Comparison of ENCODE assay signal across 19 cellular contexts in the genomic region with DNA sequence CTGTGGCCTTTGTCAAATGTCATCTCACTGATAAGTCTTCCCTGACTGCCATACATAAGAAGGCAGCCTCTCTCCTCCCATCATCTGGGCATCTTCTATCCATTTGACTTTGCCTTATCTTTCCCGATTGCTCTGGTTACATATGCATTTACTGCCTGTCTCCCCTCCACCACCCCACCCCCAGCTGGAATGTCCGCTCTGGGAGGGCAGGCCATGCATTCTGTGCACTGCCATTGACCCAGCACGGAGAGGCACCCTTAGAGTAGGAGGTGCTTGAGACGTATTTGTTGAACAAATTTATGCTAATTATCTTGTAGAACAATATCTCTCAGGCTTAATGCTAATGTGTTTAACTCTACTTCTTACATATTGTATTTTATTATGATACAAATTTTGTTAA.
DNase-seq lines count a peak whose midpoint lies in the region; ATAC-seq, FAIRE-seq and TF ChIP-seq lines count a peak whose summit lies in the region.
"Had no signal": no experiment of that assay in that cellular context is flagged by ENCODE, and none has a peak within 500 bp of the region (broad histone marks: within the 10 kb centered on the region; RNA-seq: fewer than 3 reads in every experiment).

No MANE protein-coding gene starts in this region.

- H3F3A ChIP-seq in GM23338 (replicated peaks; ENCODE audit: low read depth): no peaks in the 10 kb centered on the region

- ATAC-seq in GM23338: peak; percentile 89

- no peaks in the 10 kb centered on the region for H3K27me3 ChIP-seq in BLaER1
- H3K27me3 ChIP-seq in GM23338 (ENCODE audit: insufficient read depth): no peaks in the 10 kb centered on the region
- H3K27me3 ChIP-seq in H1 (replicated peaks in 1 of 4; ENCODE audit: control insufficient read depth in 3 of 4, extremely low read depth in 1 of 4, insufficient read depth in 3 of 4, low read length in 3 of 4): no peaks in the 10 kb centered on the region
- H3K27me3 ChIP-seq in spleen (replicated peaks in 1 of 7): no peaks in the 10 kb centered on the region

- no peaks in the 10 kb centered on the region for H3K9me3 Mint-ChIP-seq in GM23338
- H3K9me3 Mint-ChIP-seq: HFFc6 had no signal

- no peaks in the 10 kb centered on the region for H3K9me2 ChIP-seq in GM23338 (ENCODE audit: insufficient read depth)

- H3K36me3 Mint-ChIP-seq in GM23338 (ENCODE audit: low read depth): no peaks in the 10 kb centered on the region
- H3K36me3 Mint-ChIP-seq: CD4-positive, alpha-beta memory T cell had no signal

- H3K27me3 Mint-ChIP-seq in GM23338 (ENCODE audit: insufficient read depth, low read depth, poor library complexity): peaks cover 2% of the 10 kb centered on the region
- H3K27me3 Mint-ChIP-seq: B cell had no signal

- H3K23me2 ChIP-seq in H1 (ENCODE audit: low read depth, low read length): no peaks in the 10 kb centered on the region

- no peak for FAIRE-seq in H1 (lab: Jason Lieb, UNC)
- FAIRE-seq: A204.1, G401.6, GM12892 had no signal

- H3K9ac ChIP-seq in BLaER1 (no peak overlapping the region), H1 (replicated peaks in 1 of 4; ENCODE audit: extremely low read depth in 1 of 4, low read depth in 3 of 4, low read length in 3 of 4) (no peak overlapping the region)

- no peak overlapping the region for H4K8ac ChIP-seq in H1 (ENCODE audit: extremely low read depth, insufficient read depth, low read length)

- H2AK5ac ChIP-seq in H1 (ENCODE audit: low read depth, low read length): no peak overlapping the region

- no peak overlapping the region for H3K56ac ChIP-seq in H1 (replicated peaks; ENCODE audit: insufficient read length, low read depth, low read length)

- no peak overlapping the region for H2BK15ac ChIP-seq in H1 (ENCODE audit: low read length)

- TF ChIP-seq EP300 in H1 (IDR thresholded peaks at IDR 0.05; ENCODE audit: borderline replicate concordance in 1 of 2, low read depth in 2 of 2, low read length in 2 of 2): no peak

- 67% methylated on average over 4 of the region's 4 CpGs; no CpG with 5 or more reads in 1 of the 2 experiments for WGBS in H1 (ENCODE audit: extremely low coverage in 1 of 2, insufficient coverage in 1 of 2, insufficient read length in 1 of 2, insufficient replicate concordance in 2 of 2, low coverage in 1 of 2, low lambda C conversion rate in 2 of 2, missing lambda C conversion rate in 1 of 2), 2 experiments
- 76 to 83% (median 80%) methylated on average over 4 of the region's 4 CpGs for WGBS in spleen, 5 donors

- DNase-seq in GM23338 (ENCODE audit: low spot score) (peak; percentile 48), H1 (ENCODE audit: low read depth in 1 of 2, low spot score in 2 of 2) (no peak), middle frontal gyrus (ENCODE audit: extremely low spot score, low spot score) (no peak), spleen (no peak)
- DNase-seq in activated naive CD4-positive, alpha-beta T cell treated with anti-CD3 and anti-CD28 coated beads, Interleukin-2, amount 50 U/mL, for 16 hours: no peak
- DNase-seq: C1 segment of cervical spinal cord; Calu3; CD4-positive, alpha-beta memory T cell; COR-L47; DMS53; DMS79 treated with DMSO at 0.1 percent for 48 hours; HFFc6 had no signal

- POLR2A ChIA-PET in H1 (lab: Charles Lee; ENCODE audit: partially characterized antibody): no interaction called here

- TF ChIP-seq POLR2A in H1 (IDR thresholded peaks at IDR 0.05; ENCODE audit: control extremely low read depth in 1 of 2, low read depth in 2 of 2, low read length in 2 of 2) (no peak), spleen (IDR thresholded peaks at IDR 0.05) (no peak)

- no peak overlapping the region for H3K23ac ChIP-seq in H1 (ENCODE audit: insufficient read length)

- H3K9me3 ChIP-seq in BLaER1 (no peaks in the 10 kb centered on the region), H1 (ENCODE audit: insufficient read depth in 2 of 2, low read depth in 1 of 2, low read length in 1 of 2) (no peaks in the 10 kb centered on the region), spleen (no peaks in the 10 kb centered on the region)
- H3K9me3 ChIP-seq: HAP-1 had no signal

- no peaks in the 10 kb centered on the region for H3K79me2 ChIP-seq in GM23338 (replicated peaks; ENCODE audit: insufficient read depth)
- H3K79me2 ChIP-seq in H1 (ENCODE audit: control insufficient read depth in 1 of 2, insufficient read depth in 2 of 2, low read length in 2 of 2): no peaks in the 10 kb centered on the region

- TF ChIP-seq CTCF in GM23338 (conservative IDR thresholded peaks at IDR 0.05; ENCODE audit: low read depth in 2 of 2) (no peak), H1 (IDR thresholded peaks at IDR 0.05; ENCODE audit: control extremely low read depth in 1 of 3, insufficient read depth in 1 of 3, low read depth in 1 of 3, low read length in 3 of 3) (no peak), spleen (IDR thresholded peaks at IDR 0.05 in 8 of 11, conservative IDR thresholded peaks at IDR 0.05 in 3 of 11) (no peak)

- H2BK5ac ChIP-seq in H1 (ENCODE audit: low read depth, low read length): no peak overlapping the region

- H3K18ac ChIP-seq in H1 (ENCODE audit: extremely low read depth, low read length): no peak overlapping the region

- H3K4me3 ChIP-seq in BLaER1 (no peak overlapping the region), GM23338 (0 out of 2 replicates have a peak overlapping the region, but pooled peaks have one; percentile 24), H1 (ENCODE audit: extremely low read depth in 1 of 4, insufficient read depth in 2 of 4, low read depth in 3 of 4, low read length in 4 of 4) (0 out of 8 replicates have a peak overlapping the region, but pooled peaks of 1 of the 4 experiments have one; percentile 6), spleen (no peak overlapping the region)
- H3K4me3 ChIP-seq: HAP-1 had no signal

- no peak overlapping the region for H3K27ac ChIP-seq in BLaER1
- no peak overlapping the region for H3K27ac ChIP-seq in GM23338 (ENCODE audit: low read depth)
- no peak overlapping the region for H3K27ac ChIP-seq in H1 (ENCODE audit: low read depth, low read length)
- H3K27ac ChIP-seq in spleen: no peak overlapping the region
- H3K27ac ChIP-seq: 22Rv1 had no signal

- H2AFZ ChIP-seq in GM23338 (no peak overlapping the region), H1 (ENCODE audit: low read length) (no peak overlapping the region)

- H4K20me1 ChIP-seq in BLaER1 (no peaks in the 10 kb centered on the region), GM23338 (replicated peaks; ENCODE audit: insufficient read depth) (no peaks in the 10 kb centered on the region), H1 (replicated peaks in 1 of 2; ENCODE audit: control insufficient read depth in 1 of 2, insufficient read depth in 2 of 2, low read length in 2 of 2) (no peaks in the 10 kb centered on the region)

- H3K27ac Mint-ChIP-seq in GM23338: peak overlapping the region; percentile 54; the same call in 1 of the 2 replicates
- H3K27ac Mint-ChIP-seq: B cell; CD4-positive, alpha-beta memory T cell; HFFc6 had no signal

- no peak overlapping the region for H2BK20ac ChIP-seq in H1 (ENCODE audit: low read length)

- intact Hi-C loops in spleen (cut with DNase I; ENCODE audit: low total_unique reads): no loop called here

- no peak overlapping the region for H3K4ac ChIP-seq in H1 (replicated peaks; ENCODE audit: insufficient read length, low read depth, low read length)

- H3K4me2 ChIP-seq in BLaER1 (peak overlapping the region; percentile 35), GM23338 (peak overlapping the region; percentile 28), H1 (ENCODE audit: insufficient read depth in 1 of 2, low read depth in 2 of 2, low read length in 2 of 2) (peak overlapping the region; percentile 43 to 58; a peak in 2 of 4 replicates)

- CTCF ChIA-PET in H1 (lab: Charles Lee; ENCODE audit: partially characterized antibody): no interaction called here

- no peak overlapping the region for H2BK120ac ChIP-seq in H1 (replicated peaks; ENCODE audit: low read depth, low read length)

- H4K91ac ChIP-seq in H1 (replicated peaks; ENCODE audit: insufficient read length, low read length): no peak overlapping the region

- H2BK12ac ChIP-seq in H1 (ENCODE audit: low read depth, low read length): no peak overlapping the region

- H3K14ac ChIP-seq in H1 (ENCODE audit: insufficient read length): no peak overlapping the region

- H3K4me1 ChIP-seq in BLaER1 (peaks cover 7% of the 10 kb centered on the region; the same call in 1 of the 2 replicates), GM23338 (ENCODE audit: insufficient read depth) (peaks cover 30% of the 10 kb centered on the region), H1 (replicated peaks in 1 of 4; ENCODE audit: control insufficient read depth in 3 of 4, insufficient read depth in 4 of 4, low read length in 3 of 4) (peaks cover 0 to 9% (median 3%) of the 10 kb centered on the region in 4 experiments; a peak in 2 of 7 replicates), spleen (no peaks in the 10 kb centered on the region)

- no peak overlapping the region for H4K5ac ChIP-seq in H1 (ENCODE audit: insufficient read length, low read depth, low read length)

- no peaks in the 10 kb centered on the region for H3K79me1 ChIP-seq in H1 (ENCODE audit: low read depth, low read length)

- peaks cover 28% of the 10 kb centered on the region for H3K4me1 Mint-ChIP-seq in GM23338
- H3K4me1 Mint-ChIP-seq: B cell; CD4-positive, alpha-beta memory T cell had no signal

- TF ChIP-seq RAD21 in H1 (IDR thresholded peaks at IDR 0.05 in 1 of 2, conservative IDR thresholded peaks at IDR 0.05 in 1 of 2; ENCODE audit: low read depth in 2 of 2, low read length in 2 of 2): no peak

- H3K36me3 ChIP-seq in BLaER1 (no peaks in the 10 kb centered on the region), GM23338 (ENCODE audit: insufficient read depth) (no peaks in the 10 kb centered on the region), H1 (ENCODE audit: control insufficient read depth in 2 of 4, insufficient read depth in 4 of 4, low read length in 3 of 4) (no peaks in the 10 kb centered on the region), spleen (no peaks in the 10 kb centered on the region)
- H3K36me3 ChIP-seq: HAP-1 had no signal

- no peak overlapping the region for H3K4me3 Mint-ChIP-seq in GM23338
- H3K4me3 Mint-ChIP-seq: B cell; CD4-positive, alpha-beta memory T cell; HFFc6 had no signal

TF ChIP-seq in GM23338, 12 proteins besides CTCF, POLR2A, EP300 and RAD21:
- TF ChIP-seq ZNF331 (CRISPR knock-in tag; IDR thresholded peaks at IDR 0.05; ENCODE audit: low read depth): no peak
- no peak for TF ChIP-seq JUNB (IDR thresholded peaks at IDR 0.05; ENCODE audit: unreplicated experiment)
TF ChIP-seq in GM23338: peak in this region for 0.

TF ChIP-seq in H1, 55 proteins besides CTCF, POLR2A, EP300 and RAD21 (continues in another document):
- TF ChIP-seq, protein P1, sequence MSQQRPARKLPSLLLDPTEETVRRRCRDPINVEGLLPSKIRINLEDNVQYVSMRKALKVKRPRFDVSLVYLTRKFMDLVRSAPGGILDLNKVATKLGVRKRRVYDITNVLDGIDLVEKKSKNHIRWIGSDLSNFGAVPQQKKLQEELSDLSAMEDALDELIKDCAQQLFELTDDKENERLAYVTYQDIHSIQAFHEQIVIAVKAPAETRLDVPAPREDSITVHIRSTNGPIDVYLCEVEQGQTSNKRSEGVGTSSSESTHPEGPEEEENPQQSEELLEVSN (IDR thresholded peaks at IDR 0.05): no peak
- TF ChIP-seq TEAD4 (IDR thresholded peaks at IDR 0.05; ENCODE audit: low read depth, low read length) (peak; percentile 79), SRF (IDR thresholded peaks at IDR 0.05; ENCODE audit: low read depth, low read length) (no peak), RNF2 (IDR thresholded peaks at IDR 0.05; ENCODE audit: borderline replicate concordance, low read depth, low read length, missing control alignments, poor library complexity, severe bottlenecking) (no peak)
